In the genomic region with DNA sequence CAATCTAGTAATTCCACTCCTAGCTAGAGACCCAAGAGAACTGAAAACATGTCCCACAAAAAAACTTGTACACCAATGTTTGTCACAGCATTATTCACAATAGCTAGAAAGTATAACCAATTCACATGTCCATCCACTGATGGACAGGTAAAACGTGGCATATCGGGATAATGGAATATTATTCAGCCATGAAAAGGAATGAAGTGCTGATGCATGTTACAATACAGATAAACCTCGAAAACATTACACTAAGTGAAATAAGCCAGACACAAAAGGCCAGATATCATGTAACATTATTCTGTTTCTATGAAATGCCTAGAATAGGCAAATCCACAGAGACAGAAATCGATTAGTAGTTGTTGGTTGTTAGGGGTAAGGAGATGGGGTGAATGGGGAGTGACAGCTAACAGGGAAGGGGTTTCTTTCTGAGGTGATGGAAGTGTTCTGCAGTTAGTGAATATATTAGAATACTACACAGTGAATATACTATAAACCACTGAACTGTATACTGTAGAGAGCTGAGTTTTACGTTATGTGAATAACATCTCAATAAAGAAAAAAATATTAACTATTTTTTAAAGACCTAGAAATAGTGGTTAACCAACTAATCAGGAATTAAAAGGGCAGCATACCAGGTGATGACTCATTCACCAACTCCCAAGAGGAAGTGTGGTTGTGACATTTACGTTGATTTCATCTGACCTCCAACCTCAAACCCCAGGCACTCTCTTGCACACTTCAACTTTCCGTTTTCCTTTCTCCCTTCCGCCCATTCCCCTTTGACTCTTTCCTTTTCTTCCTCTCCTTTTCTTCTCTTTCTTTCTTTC, we compare ENCODE assay signal across 8 cellular contexts. TPM values are rescaled to one million over a fixed set of nuclear protein-coding genes. Genes with fewer than 3 reads are reported as not detected.
DNase-seq lines count a peak whose midpoint lies in the region; ATAC-seq and TF ChIP-seq lines count a peak whose summit lies in the region.

No MANE protein-coding gene starts in this region.

- H4K20me1 ChIP-seq in PC-3 (ENCODE audit: low read length) = no peaks in the 10 kb centered on the region
- H4K20me1 ChIP-seq in MM.1S (ENCODE audit: insufficient read depth, low read length) = no peaks in the 10 kb centered on the region

- H3K9me3 ChIP-seq in PC-3 (ENCODE audit: low read length) (no peaks in the 10 kb centered on the region), MM.1S (replicated peaks; ENCODE audit: insufficient read depth, low read length) (no peaks in the 10 kb centered on the region)

- H3K4me1 ChIP-seq in PC-3 (ENCODE audit: insufficient read depth, low read length) (no peaks in the 10 kb centered on the region), foreskin keratinocyte (no peaks in the 10 kb centered on the region), MM.1S (ENCODE audit: low read length) (no peaks in the 10 kb centered on the region)

- H3K4me2 ChIP-seq in PC-3 (ENCODE audit: low read length) = no peak overlapping the region
- H3K4me2 ChIP-seq in MM.1S (ENCODE audit: low read depth, low read length) = no peak overlapping the region

- no peak for TF ChIP-seq CTCF in PC-3 (conservative IDR thresholded peaks at IDR 0.05; ENCODE audit: low read depth, low read length)
- no peak for TF ChIP-seq CTCF in foreskin keratinocyte (conservative IDR thresholded peaks at IDR 0.05)
- no peak for TF ChIP-seq CTCF in MM.1S (IDR thresholded peaks at IDR 0.05; ENCODE audit: low read length)

- H3K36me3 ChIP-seq in PC-3 (ENCODE audit: low read depth, low read length) (no peaks in the 10 kb centered on the region), MM.1S (replicated peaks; ENCODE audit: insufficient read depth, low read length) (no peaks in the 10 kb centered on the region)

- H3F3A ChIP-seq in PC-3 (ENCODE audit: low read length, unreplicated experiment) = no peaks in the 10 kb centered on the region
- H3F3A ChIP-seq in MM.1S (ENCODE audit: insufficient read depth, low read length) = no peaks in the 10 kb centered on the region

- no peak overlapping the region for H3K27ac ChIP-seq in PC-3 (ENCODE audit: low read length)
- H3K27ac ChIP-seq in foreskin keratinocyte = no peak overlapping the region
- no peak overlapping the region for H3K27ac ChIP-seq in MM.1S (ENCODE audit: low read length)

- intact Hi-C loops in PC-3 (cut with micrococcal nuclease) (no loop called here), posterior vena cava (cut with DNase I) (no loop called here)

- ATAC-seq in GM21737 (IDR thresholded peaks at IDR 0.05; ENCODE audit: unreplicated experiment) = peak; percentile 59
- no peak for ATAC-seq in PC-3
- ATAC-seq in foreskin keratinocyte = peak; percentile 55

- H3K27me3 ChIP-seq in PC-3 (ENCODE audit: low read length) = peaks cover 12% of the 10 kb centered on the region; the same call in 1 of the 2 replicates
- no peaks in the 10 kb centered on the region for H3K27me3 ChIP-seq in foreskin keratinocyte
- H3K27me3 ChIP-seq in MM.1S (replicated peaks; ENCODE audit: insufficient read depth, low read length) = peaks cover 11% of the 10 kb centered on the region; the same call in 1 of the 2 replicates

- POLR2A ChIA-PET in PC-3 (lab: Charles Lee; ENCODE audit: unreplicated experiment) = no interaction called here

- no TSS peak for BruUV-seq in PC-3 (replicated peaks; lab: Mats Ljungman, UMichigan)

- H3K9me2 ChIP-seq in PC-3 (replicated peaks; ENCODE audit: low read length) (no peaks in the 10 kb centered on the region), MM.1S (replicated peaks; ENCODE audit: insufficient read depth, low read length) (no peaks in the 10 kb centered on the region)

- H2AFZ ChIP-seq in PC-3 (ENCODE audit: low read length) (no peak overlapping the region), MM.1S (ENCODE audit: low read length) (no peak overlapping the region)

- CTCF ChIA-PET in PC-3 (lab: Charles Lee) = no interaction called here

- H3K9ac ChIP-seq in PC-3 (ENCODE audit: low read length) = no peak overlapping the region
- no peak overlapping the region for H3K9ac ChIP-seq in MM.1S (ENCODE audit: low read length)

- peak; percentile 83 for DNase-seq in EL
- DNase-seq in PC-3 = peak; percentile 37
- DNase-seq in foreskin keratinocyte = peak; percentile 37 to 61
- DNase-seq in posterior vena cava (ENCODE audit: low spot score) = no peak
- DNase-seq in NCI-H526 treated with DMSO at 0.1 percent for 48 hours (lab: John Stamatoyannopoulos, UW) = no peak
- DNase-seq in MM.1S = no peak
- DNase-seq in anterior cingulate cortex (lab: John Stamatoyannopoulos, UW) = no peak

- H3K4me3 ChIP-seq in PC-3 (ENCODE audit: low read length) = no peak overlapping the region
- no peak overlapping the region for H3K4me3 ChIP-seq in MM.1S (ENCODE audit: low read length)

- H3K79me2 ChIP-seq in PC-3 (ENCODE audit: low read length) (no peaks in the 10 kb centered on the region), MM.1S (ENCODE audit: low read length) (no peaks in the 10 kb centered on the region)

RNA-seq across cellular contexts. Expression of a gene that starts 48.6 kb away (rescaled TPM):
- not detected in 2 replicates for total RNA-seq in PC-3 (2014; rRNA removed)
- total RNA-seq in foreskin keratinocyte = 0.04 and 0.10 TPM in 2 replicates
- 0.07 and 0.11 TPM in 2 replicates for polyA plus RNA-seq in foreskin keratinocyte
- 100 to 1,000 TPM in 1 of 2 donors, 10 to 100 TPM in 1; 70.6 to 190 TPM for total RNA-seq in posterior vena cava

Comparison
In these comparisons a context has a peak if more than half of its experiments do, and no peak if none do; other contexts are left out.
1. DNase-seq: peak in EL (single experiment), PC-3 (single experiment) and foreskin keratinocyte (2 of 2); none in posterior vena cava (single experiment), NCI-H526 treated with DMSO at 0.1 percent for 48 hours (single experiment), MM.1S (single experiment) and anterior cingulate cortex (0 of 58).
2. RNA of a gene that starts 48.6 kb away (total RNA-seq): 70.6 to 190 TPM in posterior vena cava; 0.04 to 0.10 TPM in foreskin keratinocyte and not detected in PC-3; every median in the first group is over 10 times any median in the second.